Comparison of ENCODE assay signal across 1 cellular context in genomic region chr2:10460366-10460796, GRCh38.
TF ChIP-seq lines count a peak whose summit lies in the region.

No MANE protein-coding gene starts in this region.

TF ChIP-seq in WTC11, 78 proteins besides CTCF, POLR2A, EP300 and RAD21 (continued from another document):
- TF ChIP-seq FOXP4 (CRISPR knock-in tag; IDR thresholded peaks at IDR 0.05), result no peak
- no peak for TF ChIP-seq SMAD4 (CRISPR knock-in tag; IDR thresholded peaks at IDR 0.05)
- TF ChIP-seq ARID4B (CRISPR knock-in tag; IDR thresholded peaks at IDR 0.05; ENCODE audit: borderline replicate concordance), result no peak
- no peak for TF ChIP-seq SP1 (CRISPR knock-in tag; conservative IDR thresholded peaks at IDR 0.05)
- no peak for TF ChIP-seq ZNF671 (CRISPR knock-in tag; IDR thresholded peaks at IDR 0.05)
- TF ChIP-seq ZNF425 (CRISPR knock-in tag; conservative IDR thresholded peaks at IDR 0.05), result no peak
- TF ChIP-seq ETV6 (CRISPR knock-in tag; IDR thresholded peaks at IDR 0.05), result no peak
- TF ChIP-seq FOXK1 (CRISPR knock-in tag; IDR thresholded peaks at IDR 0.05), result no peak
- no peak for TF ChIP-seq FOXP1 (CRISPR knock-in tag; IDR thresholded peaks at IDR 0.05; ENCODE audit: borderline replicate concordance)
